In the genomic region with DNA sequence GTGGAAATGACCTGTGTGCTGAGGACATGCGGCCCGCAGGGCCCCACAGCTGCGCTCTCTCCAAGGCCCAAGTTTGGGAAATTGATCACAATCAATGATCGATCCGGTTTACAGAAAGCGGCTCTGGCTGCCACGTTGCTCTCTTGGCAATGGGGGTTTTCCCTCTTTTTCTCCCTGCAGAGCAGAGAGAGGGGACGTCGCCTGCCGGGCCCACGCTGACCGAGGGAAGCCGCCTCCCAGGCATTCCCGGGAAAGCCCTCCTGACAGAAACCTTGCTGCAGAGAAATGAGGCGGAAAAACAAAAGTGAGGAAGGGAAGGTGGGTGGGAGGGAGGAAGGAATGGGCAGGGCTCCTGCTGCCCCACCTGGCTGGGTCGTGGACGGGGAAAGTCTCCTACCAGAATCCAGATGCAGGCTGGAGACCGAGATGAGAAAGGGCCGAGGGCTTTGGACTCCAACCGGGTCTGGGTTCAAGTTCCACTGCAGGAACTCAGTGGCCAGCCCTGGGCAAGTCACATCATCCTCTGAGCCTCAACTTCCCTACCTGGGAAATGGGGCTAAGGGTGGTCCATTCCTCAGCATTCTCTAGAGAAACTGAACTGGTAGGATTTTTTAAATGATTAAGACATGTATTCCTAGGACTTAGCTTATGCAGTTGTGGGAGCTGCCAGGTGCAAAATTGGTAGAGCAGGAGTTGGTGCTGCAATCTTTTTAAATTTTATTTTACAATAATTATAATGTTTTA, we compare ENCODE assay signal across 22 cellular contexts.
"Had no signal": no experiment of that assay in that cellular context is flagged by ENCODE, and none has a peak within 500 bp of the region (broad histone marks: within the 10 kb centered on the region; RNA-seq: fewer than 3 reads in every experiment).

No MANE protein-coding gene starts in this region.

- H3K36me3 Mint-ChIP-seq: IgD-negative memory B cell had no signal

- DNase-seq: KBM-7, MG63, NCI-H1092, NCI-H1105 treated with DMSO at 0.1 percent for 48 hours, NCI-H1417 treated with DMSO at 0.1 percent for 48 hours, NCI-H146, NCI-H1694 treated with DMSO at 0.1 percent for 48 hours, NCI-H1930, NCI-H2081, NCI-H2107, NCI-H2227 treated with DMSO at 0.1 percent for 48 hours, NCI-H446, NCI-H510A, NCI-H524 treated with DMSO at 0.1 percent for 48 hours, NCI-H69, NCI-H774, Right ventricle myocardium superior, RPMI8226, SIG-M5 had no signal

- H3K9me3 ChIP-seq: MG63, SJSA1 had no signal

- H3K4me1 ChIP-seq: SJSA1 had no signal

- H3K4me3 ChIP-seq: MG63, SJSA1, SK-N-MC had no signal

- H3K36me3 ChIP-seq: MG63, SJSA1 had no signal

- H3K27ac Mint-ChIP-seq: IgD-negative memory B cell had no signal

- H3K27ac ChIP-seq: SJSA1, SK-N-MC had no signal

- H3K27me3 ChIP-seq: MG63, SJSA1 had no signal
